Comparison of ENCODE assay signal across 17 cellular contexts in genomic region chr19:28307460-28307859, GRCh38.
DNase-seq lines count a peak whose midpoint lies in the region; ATAC-seq, FAIRE-seq and TF ChIP-seq lines count a peak whose summit lies in the region.
"Had no signal": no experiment of that assay in that cellular context is flagged by ENCODE, and none has a peak within 500 bp of the region (broad histone marks: within the 10 kb centered on the region; RNA-seq: fewer than 3 reads in every experiment).

No MANE protein-coding gene starts in this region.

- ATAC-seq in HG03280 (IDR thresholded peaks at IDR 0.05; ENCODE audit: unreplicated experiment), result no peak
- ATAC-seq: SK-N-SH treated with all-trans-retinoic acid at 6 μM for 48 hours had no signal

- no peaks in the 10 kb centered on the region; the same call in 1 of the 2 replicates for H3K9me3 ChIP-seq in HEK293 (ENCODE audit: control insufficient read depth, insufficient read depth, low read depth, low read length)
- H3K9me3 ChIP-seq: Caco-2, HAP-1 had no signal

- DNase-seq in AG10803 (ENCODE audit: low read depth) (peak; percentile 79), fibroblast of mammary gland (ENCODE audit: low read depth) (peak; percentile 72), retina (peak; percentile 49), GM19239 (ENCODE audit: insufficient read length, low spot score) (no peak)
- no peak for DNase-seq in activated T-cell treated with anti-CD3 and anti-CD28 coated beads, Interleukin-2, amount 50 U/mL, for 1 hour
- DNase-seq: Caco-2; CD4-positive, alpha-beta T cell; GDM1; KBM-7; NCI-H1694 treated with DMSO at 0.1 percent for 48 hours; NCI-H774; SIG-M5 had no signal

- CTCF ChIA-PET in HEK293 (lab: Yijun Ruan, JAX), result interaction anchor here (0.8 to 5.1 kb wide), 4 partner anchors 17 to 403 kb away, joined by 4 to 37 read pairs (median 4); no protein-coding TSS in a partner anchor

- no peak for FAIRE-seq in GM19239 (lab: Jason Lieb, UNC)
- FAIRE-seq: RCC 7860 had no signal

- H3K4me3 ChIP-seq in AG10803 (ENCODE audit: low read length), result no peak overlapping the region
- no peak overlapping the region for H3K4me3 ChIP-seq in HEK293 (ENCODE audit: low read depth, low read length)
- H3K4me3 ChIP-seq in fibroblast of mammary gland (ENCODE audit: control insufficient read depth, low read depth, low read length), result no peak overlapping the region
- H3K4me3 ChIP-seq: HAP-1 had no signal

- no peaks in the 10 kb centered on the region for H3K4me1 ChIP-seq in HEK293 (ENCODE audit: control insufficient read depth, insufficient read depth, low read length)
- H3K4me1 ChIP-seq: Caco-2, HAP-1 had no signal

- no peak for TF ChIP-seq CTCF in AG10803 (conservative IDR thresholded peaks at IDR 0.05; ENCODE audit: low read length)
- TF ChIP-seq CTCF in HEK293 (tag by site-specific recombination; IDR thresholded peaks at IDR 0.05), result no peak
- TF ChIP-seq CTCF in fibroblast of mammary gland (conservative IDR thresholded peaks at IDR 0.05; ENCODE audit: control insufficient read depth, insufficient read depth, low read depth, low read length), result no peak

- POLR2A ChIA-PET in HEK293 (lab: Yijun Ruan, JAX), result interaction anchor here (0.6 to 1.5 kb wide), 2 partner anchors 9 to 12 kb away, joined by 3 read pairs; no protein-coding TSS in a partner anchor

- no peaks in the 10 kb centered on the region; a peak in 1 of 3 replicates for H3K36me3 ChIP-seq in HEK293 (ENCODE audit: control insufficient read depth in 2 of 2, insufficient read depth in 1 of 2, low read length in 2 of 2)
- H3K36me3 ChIP-seq: HAP-1 had no signal

- H3K27ac ChIP-seq in HEK293 (ENCODE audit: extremely low read depth, low read depth, low read length), result no peak overlapping the region

TF ChIP-seq in HEK293, 187 proteins besides CTCF, POLR2A, EP300 and RAD21 (continues in another document):
- TF ChIP-seq MYNN (tag by site-specific recombination; IDR thresholded peaks at IDR 0.05; ENCODE audit: borderline replicate concordance) (no peak), ZBTB8A (tag by site-specific recombination; IDR thresholded peaks at IDR 0.05) (no peak), ZNF26 (tag by site-specific recombination; IDR thresholded peaks at IDR 0.05) (no peak), GFI1B (tag by site-specific recombination; IDR thresholded peaks at IDR 0.05) (no peak), ZNF560 (tag by site-specific recombination; IDR thresholded peaks at IDR 0.05; ENCODE audit: borderline replicate concordance) (no peak), ZNF701 (tag by site-specific recombination; IDR thresholded peaks at IDR 0.05) (no peak), ZNF777 (tag by site-specific recombination; IDR thresholded peaks at IDR 0.05; ENCODE audit: borderline replicate concordance) (no peak), ZBTB21 (tag by site-specific recombination; IDR thresholded peaks at IDR 0.05) (no peak), ZNF654 (tag by site-specific recombination; IDR thresholded peaks at IDR 0.05; ENCODE audit: low read depth) (no peak), ATF2 (tag by site-specific recombination; IDR thresholded peaks at IDR 0.05; ENCODE audit: low read depth) (0 out of 2 replicates have a peak, but pooled peaks have one; percentile 52), ZNF596 (tag by site-specific recombination; IDR thresholded peaks at IDR 0.05) (no peak), PRDM10 (tag by site-specific recombination; IDR thresholded peaks at IDR 0.05) (peak; percentile 99), ZNF302 (tag by site-specific recombination; IDR thresholded peaks at IDR 0.05; ENCODE audit: low read depth) (no peak), ZNF16 (tag by site-specific recombination; IDR thresholded peaks at IDR 0.05; ENCODE audit: low read depth) (no peak), ZNF239 (tag by site-specific recombination; IDR thresholded peaks at IDR 0.05) (no peak), ZNF768 (tag by site-specific recombination; IDR thresholded peaks at IDR 0.05) (no peak), ZNF274 (IDR thresholded peaks at IDR 0.05; ENCODE audit: low read length) (no peak), ZNF274 (tag by site-specific recombination; IDR thresholded peaks at IDR 0.05; ENCODE audit: borderline replicate concordance) (no peak), SP2 (tag by site-specific recombination; IDR thresholded peaks at IDR 0.05) (no peak), ZNF140 (tag by site-specific recombination; IDR thresholded peaks at IDR 0.05) (no peak), ZNF513 (tag by site-specific recombination; IDR thresholded peaks at IDR 0.05) (no peak), ZBTB1 (tag by site-specific recombination; IDR thresholded peaks at IDR 0.05) (no peak), INSM2 (tag by site-specific recombination; IDR thresholded peaks at IDR 0.05) (no peak), OSR2 (tag by site-specific recombination; IDR thresholded peaks at IDR 0.05) (peak; percentile 48), ZFHX2 (tag by site-specific recombination; conservative IDR thresholded peaks at IDR 0.05) (no peak)

Comparison
In these comparisons a context has a peak if more than half of its experiments do, and no peak if none do; other contexts are left out.
1. DNase-seq: peak in AG10803 (single experiment), fibroblast of mammary gland (single experiment) and retina (single experiment); none in activated T-cell treated with anti-CD3 and anti-CD28 coated beads, Interleukin-2, amount 50 U/mL, for 1 hour (single experiment) and GM19239 (single experiment).